In the genomic region with DNA sequence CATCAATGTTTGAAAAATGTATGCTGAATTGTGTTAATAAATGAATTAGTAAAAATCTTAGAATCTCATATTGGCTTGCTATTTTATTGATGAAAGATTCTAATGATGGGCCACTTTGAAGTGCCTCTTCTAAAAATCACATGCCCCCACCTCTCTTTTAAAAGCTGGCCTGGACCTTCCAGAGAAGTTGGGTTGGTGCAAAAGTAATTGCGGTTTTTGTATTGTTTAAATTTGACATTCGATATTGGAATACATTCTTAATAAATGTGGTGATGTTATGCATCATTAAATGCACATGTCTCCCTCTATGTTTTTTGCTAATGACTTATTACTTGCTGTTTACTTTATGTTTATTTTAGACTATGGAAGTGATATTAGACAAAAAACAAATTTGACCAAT, we compare ENCODE assay signal across 32 cellular contexts.
DNase-seq lines count a peak whose midpoint lies in the region; ATAC-seq, FAIRE-seq and TF ChIP-seq lines count a peak whose summit lies in the region.
"Had no signal": no experiment of that assay in that cellular context is flagged by ENCODE, and none has a peak within 500 bp of the region (broad histone marks: within the 10 kb centered on the region; RNA-seq: fewer than 3 reads in every experiment).

No MANE protein-coding gene starts in this region.

- H3K9me3 ChIP-seq in HepG2 (ENCODE audit: low read length) (peaks cover 9% of the 10 kb centered on the region), right lobe of liver (no peaks in the 10 kb centered on the region), A549 (no peaks in the 10 kb centered on the region)
- H3K9me3 ChIP-seq: BE2C, BLaER1, Caco-2 had no signal

- no peaks in the 10 kb centered on the region for H4K20me1 ChIP-seq in HepG2 (ENCODE audit: insufficient read depth, low read length)
- H4K20me1 ChIP-seq: BLaER1; BLaER1 treated with 17β-estradiol and CSF1 and Interleukin-3, amounts not matched to agents 10 nM and 100 nM had no signal

- H3K4me2 ChIP-seq in HepG2 (ENCODE audit: low read depth, low read length) (no peak overlapping the region), A549 (no peak overlapping the region)
- H3K4me2 ChIP-seq: BLaER1; BLaER1 treated with 17β-estradiol and CSF1 and Interleukin-3, amounts not matched to agents 10 nM and 100 nM had no signal

- TF ChIP-seq POLR2A in HepG2 (IDR thresholded peaks at IDR 0.05; ENCODE audit: insufficient read depth in 1 of 2, low read depth in 2 of 2, low read length in 2 of 2) (no peak), right lobe of liver (IDR thresholded peaks at IDR 0.05) (no peak), A549 (IDR thresholded peaks at IDR 0.05; ENCODE audit: low read length) (no peak)

- TF ChIP-seq RAD21 in HepG2 (CRISPR knock-in tag; IDR thresholded peaks at IDR 0.05), result no peak
- TF ChIP-seq RAD21 in A549 (conservative IDR thresholded peaks at IDR 0.05 in 1 of 2, IDR thresholded peaks at IDR 0.05 in 1 of 2), result no peak

- CTCF ChIA-PET in HepG2 (lab: Yijun Ruan, JAX; ENCODE audit: low intra/inter-chr PET ratio, low total read pairs) (no interaction called here), A549 (lab: Yijun Ruan, JAX) (no interaction called here), HEK293T (lab: Yijun Ruan, JAX) (no interaction called here)

- in situ Hi-C loops in HepG2 (cut with HindIII; ENCODE audit: extremely low pct_ligation_motif_present, low pct_unique_long_range_greater_than_20kb), result no loop called here

- H3K4me3 ChIP-seq in HepG2 (replicated peaks in 1 of 3; ENCODE audit: insufficient read depth in 1 of 3, low read depth in 2 of 3, low read length in 3 of 3) (no peak overlapping the region), right lobe of liver (no peak overlapping the region), A549 (no peak overlapping the region)
- H3K4me3 ChIP-seq: BLaER1; BLaER1 treated with 17β-estradiol and CSF1 and Interleukin-3, amounts not matched to agents 10 nM and 100 nM had no signal

- H3K27me3 ChIP-seq in HepG2 (ENCODE audit: control insufficient read depth in 1 of 2, insufficient read depth in 2 of 2, low read length in 2 of 2), result no peaks in the 10 kb centered on the region; a peak in 1 of 5 replicates
- H3K27me3 ChIP-seq in right lobe of liver, result no peaks in the 10 kb centered on the region
- H3K27me3 ChIP-seq: BE2C; BLaER1; BLaER1 treated with 17β-estradiol and CSF1 and Interleukin-3, amounts not matched to agents 10 nM and 100 nM had no signal

- no peak overlapping the region for H3K27ac ChIP-seq in HepG2 (ENCODE audit: extremely low read length, insufficient read depth, low read length)
- no peak overlapping the region for H3K27ac ChIP-seq in right lobe of liver
- H3K27ac ChIP-seq in A549, result no peak overlapping the region
- H3K27ac ChIP-seq: 22Rv1; BLaER1; BLaER1 treated with 17β-estradiol and CSF1 and Interleukin-3, amounts not matched to agents 10 nM and 100 nM; C4-2B had no signal

- H3K36me3 ChIP-seq in HepG2 (replicated peaks in 1 of 2; ENCODE audit: control insufficient read depth in 1 of 2, insufficient read depth in 2 of 2, low read length in 2 of 2) (no peaks in the 10 kb centered on the region), right lobe of liver (no peaks in the 10 kb centered on the region)
- H3K36me3 ChIP-seq: BE2C; BLaER1; BLaER1 treated with 17β-estradiol and CSF1 and Interleukin-3, amounts not matched to agents 10 nM and 100 nM had no signal

- H2AFZ ChIP-seq in HepG2 (ENCODE audit: low read length), result no peak overlapping the region

- H3K79me2 ChIP-seq in HepG2 (ENCODE audit: insufficient read depth, low read length), result no peaks in the 10 kb centered on the region

- FAIRE-seq in HepG2 (lab: Jason Lieb, UNC) (no peak), A549 (lab: Jason Lieb, UNC) (peak; percentile 7)
- FAIRE-seq: A204.1, D721Med had no signal

- DNase-seq in HepG2 (ENCODE audit: low spot score), result no peak
- DNase-seq in right lobe of liver, result no peak
- no peak for DNase-seq in A549 (ENCODE audit: low read depth in 1 of 2, low spot score in 1 of 2)
- no peak for DNase-seq in HEK293T (ENCODE audit: extremely low spot score)
- no peak for DNase-seq in LoVo (ENCODE audit: low spot score)
- DNase-seq: 8988T; ACHN; AML-193; BE2C; C1 segment of cervical spinal cord; Caco-2; Calu3; CD4-positive, alpha-beta memory T cell; CD4-positive, alpha-beta T cell; CD4-positive, CD25-positive, alpha-beta regulatory T cell; CD8-positive, alpha-beta memory T cell; CD8-positive, alpha-beta T cell; COR-L47; DMS 273 treated with DMSO at 0.1 percent for 48 hours; DMS153; DMS53; DMS79; DMS79 treated with DMSO at 0.1 percent for 48 hours; DND-41; EL had no signal

- TF ChIP-seq EP300 in HepG2 (IDR thresholded peaks at IDR 0.05; ENCODE audit: low read depth in 2 of 2, low read length in 2 of 2), result no peak
- no peak for TF ChIP-seq EP300 in HepG2 (CRISPR knock-in tag; IDR thresholded peaks at IDR 0.05; ENCODE audit: borderline replicate concordance)
- TF ChIP-seq EP300 in A549 (IDR thresholded peaks at IDR 0.05), result no peak

- no peak overlapping the region for H3K9ac ChIP-seq in HepG2 (ENCODE audit: insufficient read depth, low read depth, low read length)
- H3K9ac ChIP-seq: BLaER1; BLaER1 treated with 17β-estradiol and CSF1 and Interleukin-3, amounts not matched to agents 10 nM and 100 nM had no signal

- intact Hi-C loops in HepG2 (cut with micrococcal nuclease; ENCODE audit: unreplicated experiment) (no loop called here), right lobe of liver (cut with DNase I) (no loop called here)

- POLR2A ChIA-PET in HepG2 (lab: Yijun Ruan, JAX) (no interaction called here), A549 (lab: Yijun Ruan, JAX) (no interaction called here), HEK293T (lab: Yijun Ruan, JAX) (interaction anchor here (0.7 kb wide), 1 partner anchor 1462 kb away, joined by 3 read pairs; no protein-coding TSS in a partner anchor)

- ATAC-seq in HepG2 (no peak), right lobe of liver (no peak), A549 (no peak), HG03097 (IDR thresholded peaks at IDR 0.05; ENCODE audit: low FRiP score, unreplicated experiment) (no peak)
- ATAC-seq: CD8-positive, alpha-beta T cell had no signal

- WGBS in HepG2 (ENCODE audit: low lambda C conversion rate), result 56% methylated on average over 2 of the region's 2 CpGs
- WGBS in right lobe of liver (ENCODE audit: insufficient coverage, low coverage, low lambda C conversion rate, missing lambda C conversion rate), result 67% methylated on average over 2 of the region's 2 CpGs
- 4% methylated on average over 2 of the region's 2 CpGs for WGBS in A549 (ENCODE audit: missing lambda C conversion rate)

- no TSS peak for BruUV-seq in HepG2 (replicated peaks; lab: Mats Ljungman, UMichigan)

- no peak for TF ChIP-seq CTCF in HepG2 (CRISPR knock-in tag; IDR thresholded peaks at IDR 0.05)
- TF ChIP-seq CTCF in right lobe of liver (IDR thresholded peaks at IDR 0.05), result no peak
- no peak for TF ChIP-seq CTCF in A549 (IDR thresholded peaks at IDR 0.05)

- no peaks in the 10 kb centered on the region for H3K4me1 ChIP-seq in HepG2 (ENCODE audit: insufficient read depth, low read length)
- no peaks in the 10 kb centered on the region for H3K4me1 ChIP-seq in right lobe of liver
- H3K4me1 ChIP-seq in A549, result no peaks in the 10 kb centered on the region
- H3K4me1 ChIP-seq: BE2C; BLaER1; BLaER1 treated with 17β-estradiol and CSF1 and Interleukin-3, amounts not matched to agents 10 nM and 100 nM; Caco-2 had no signal

TF ChIP-seq in HepG2, 621 proteins besides CTCF, POLR2A, EP300 and RAD21 (continues in another document):
- TF ChIP-seq MATR3 (CRISPR knock-in tag; IDR thresholded peaks at IDR 0.05), result no peak

TF ChIP-seq in A549, 52 proteins besides CTCF, POLR2A, EP300 and RAD21 (continues in another document):
- TF ChIP-seq RNF2 (IDR thresholded peaks at IDR 0.05; ENCODE audit: borderline replicate concordance, low read depth) (no peak), HEYL (CRISPR knock-in tag; IDR thresholded peaks at IDR 0.05) (no peak), EHMT2 (IDR thresholded peaks at IDR 0.05; ENCODE audit: low read depth) (no peak), TFCP2L1 (CRISPR knock-in tag; IDR thresholded peaks at IDR 0.05) (no peak), MAFK (IDR thresholded peaks at IDR 0.05; ENCODE audit: partially characterized antibody) (no peak), FOSL2 (IDR thresholded peaks at IDR 0.05) (no peak), FOSL2 (CRISPR knock-in tag; IDR thresholded peaks at IDR 0.05) (no peak), HOXA7 (CRISPR knock-in tag; IDR thresholded peaks at IDR 0.05) (no peak), MAZ (IDR thresholded peaks at IDR 0.05; ENCODE audit: borderline replicate concordance, low read depth, low read length) (no peak), GATA3 (IDR thresholded peaks at IDR 0.05; ENCODE audit: borderline replicate concordance) (no peak), POLR2AphosphoS2 (conservative IDR thresholded peaks at IDR 0.05; ENCODE audit: low read length) (no peak)

TF ChIP-seq in HEK293T, 16 proteins besides CTCF, POLR2A, EP300 and RAD21:
- TF ChIP-seq LEF1 (IDR thresholded peaks at IDR 0.05; ENCODE audit: borderline replicate concordance), result no peak
- TF ChIP-seq, protein P1, sequence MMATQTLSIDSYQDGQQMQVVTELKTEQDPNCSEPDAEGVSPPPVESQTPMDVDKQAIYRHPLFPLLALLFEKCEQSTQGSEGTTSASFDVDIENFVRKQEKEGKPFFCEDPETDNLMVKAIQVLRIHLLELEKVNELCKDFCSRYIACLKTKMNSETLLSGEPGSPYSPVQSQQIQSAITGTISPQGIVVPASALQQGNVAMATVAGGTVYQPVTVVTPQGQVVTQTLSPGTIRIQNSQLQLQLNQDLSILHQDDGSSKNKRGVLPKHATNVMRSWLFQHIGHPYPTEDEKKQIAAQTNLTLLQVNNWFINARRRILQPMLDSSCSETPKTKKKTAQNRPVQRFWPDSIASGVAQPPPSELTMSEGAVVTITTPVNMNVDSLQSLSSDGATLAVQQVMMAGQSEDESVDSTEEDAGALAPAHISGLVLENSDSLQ (IDR thresholded peaks at IDR 0.05), result no peak
- TF ChIP-seq ELF4 (IDR thresholded peaks at IDR 0.05), result peak; percentile 50
TF ChIP-seq in HEK293T: peak in this region for 1.
